ENCODE assay signal across 11 cellular contexts in genomic region chr4:2834001-2834921, GRCh38. TPM values are rescaled to one million over a fixed set of nuclear protein-coding genes. Genes with fewer than 3 reads are reported as not detected.
A peak's percentile ranks its signal among the peaks of the same experiment; 100 is the strongest.
DNase-seq lines count a peak whose midpoint lies in the region; ATAC-seq, FAIRE-seq and TF ChIP-seq lines count a peak whose summit lies in the region.
"Had no signal": no experiment of that assay in that cellular context is flagged by ENCODE, and none has a peak within 500 bp of the region (broad histone marks: within the 10 kb centered on the region; RNA-seq: fewer than 3 reads in every experiment).

No MANE protein-coding gene starts in this region.

- no peak for FAIRE-seq in GM12892 (lab: Jason Lieb, UNC)

- DNase-seq in GM12892 (ENCODE audit: insufficient read length) = peak; percentile 13
- DNase-seq in OCI-LY7 (ENCODE audit: low spot score) = no peak
- peak; percentile 11 for DNase-seq in left ventricle myocardium inferior
- peak; percentile 73 for DNase-seq in posterior vena cava (ENCODE audit: low spot score)
- no peak for DNase-seq in KBM-7
- DNase-seq in ACHN = no peak
- DNase-seq: DMS153, NCI-H187, OCI-M1 had no signal

- intact Hi-C loops in OCI-LY7 (cut with micrococcal nuclease; ENCODE audit: unreplicated experiment) = no loop called here
- intact Hi-C loops in left ventricle myocardium inferior (cut with micrococcal nuclease) = no loop called here
- intact Hi-C loops in posterior vena cava (cut with DNase I) = no loop called here

- H3K27me3 ChIP-seq in left ventricle myocardium inferior (ENCODE audit: low read depth) = no peaks in the 10 kb centered on the region

- H2AFZ ChIP-seq in OCI-LY7 (ENCODE audit: low read length) = no peak overlapping the region

- no peak overlapping the region for H3K27ac ChIP-seq in OCI-LY7 (ENCODE audit: low read depth, low read length, poor library complexity, severe bottlenecking)
- H3K27ac ChIP-seq in left ventricle myocardium inferior (replicated peaks) = peak overlapping the region; percentile 48

- no peak overlapping the region for H3K4me3 ChIP-seq in OCI-LY7 (ENCODE audit: low read depth, low read length, poor library complexity, severe bottlenecking)
- H3K4me3 ChIP-seq in left ventricle myocardium inferior = no peak overlapping the region

- H3K79me2 ChIP-seq in OCI-LY7 (ENCODE audit: insufficient read depth, low read depth, low read length) = no peaks in the 10 kb centered on the region

- H3K4me2 ChIP-seq in OCI-LY7 (ENCODE audit: low read length) = peak overlapping the region; percentile 56

- in situ Hi-C loops in KBM-7 (cut with MboI; ENCODE audit: low pct_unique_long_range_greater_than_20kb, low sequenced_read_pairs) (no loop called here), ACHN (cut with HindIII; ENCODE audit: low pct_ligation_motif_present, low pct_unique_long_range_greater_than_20kb, low sequenced_read_pairs) (no loop called here)

- BruUV-seq in OCI-LY7 (replicated peaks; lab: Mats Ljungman, UMichigan) = no TSS peak

- no peak for TF ChIP-seq POLR2A in GM12892 (IDR thresholded peaks at IDR 0.05; ENCODE audit: low read depth, low read length)

- no peaks in the 10 kb centered on the region for H3K9me2 ChIP-seq in OCI-LY7 (ENCODE audit: insufficient read depth, low read length)

- POLR2A ChIA-PET in OCI-LY7 (lab: Charles Lee) = interaction anchor here (0.9 to 1.7 kb wide), 3 partner anchors 12 to 48 kb away, joined by 3 to 4 read pairs (median 4); no protein-coding TSS in a partner anchor

- peaks cover 59% of the 10 kb centered on the region for H3K4me1 ChIP-seq in OCI-LY7 (ENCODE audit: insufficient read depth, low read length, poor library complexity, severe bottlenecking)
- H3K4me1 ChIP-seq in left ventricle myocardium inferior = peaks cover 42% of the 10 kb centered on the region

- no peaks in the 10 kb centered on the region; the same call in 1 of the 2 replicates for H4K20me1 ChIP-seq in OCI-LY7 (ENCODE audit: insufficient read depth, low read length)

- H3K36me3 ChIP-seq in OCI-LY7 (ENCODE audit: insufficient read depth, low read length) (no peaks in the 10 kb centered on the region), left ventricle myocardium inferior (peaks cover 61% of the 10 kb centered on the region)

- H3K9me3 ChIP-seq in OCI-LY7 (ENCODE audit: low read length) (no peaks in the 10 kb centered on the region), left ventricle myocardium inferior (replicated peaks) (no peaks in the 10 kb centered on the region)

- TF ChIP-seq CTCF in OCI-LY7 (conservative IDR thresholded peaks at IDR 0.05; ENCODE audit: low read length) (no peak), left ventricle myocardium inferior (IDR thresholded peaks at IDR 0.05; ENCODE audit: borderline replicate concordance) (no peak)

- CTCF ChIA-PET in OCI-LY7 (lab: Charles Lee; ENCODE audit: unreplicated experiment) = no interaction called here

- ATAC-seq in HG02763 (IDR thresholded peaks at IDR 0.05; ENCODE audit: unreplicated experiment) (no peak), GM18502 (IDR thresholded peaks at IDR 0.05; ENCODE audit: poor library complexity, unreplicated experiment) (no peak)

RNA-seq across cellular contexts. Expression of gene ADD1, which starts 9.4 kb away (rescaled TPM):
- polyA plus RNA-seq in GM12892 (2012; ENCODE audit: missing spikeins) = 77.1 TPM
- total RNA-seq in OCI-LY7 (2014; rRNA removed; shearing (Covaris generic)) = 77.1 and 85.3 TPM in 2 replicates
- total RNA-seq in OCI-LY7 (2022) (108 TPM in 2 replicates), left ventricle myocardium inferior (212 TPM), posterior vena cava (100 to 1,000 TPM; 297 to 327 TPM)

RNA-seq across cellular contexts. Expression of gene SH3BP2, which starts 41.4 kb away (rescaled TPM):
- 27.8 TPM for polyA plus RNA-seq in GM12892 (2012; ENCODE audit: missing spikeins)
- 6.9 and 10.9 TPM in 2 replicates for total RNA-seq in OCI-LY7 (2014; rRNA removed; shearing (Covaris generic))
- total RNA-seq in OCI-LY7 (2022) (23.8 and 31.6 TPM in 2 replicates), left ventricle myocardium inferior (24.7 TPM), posterior vena cava (10 to 100 TPM; 47.8 to 52.4 TPM)

Comparison
In these comparisons a context has a peak if more than half of its experiments do, and no peak if none do; other contexts are left out.
1. DNase-seq: peak in GM12892 (single experiment), left ventricle myocardium inferior (single experiment) and posterior vena cava (single experiment); none in OCI-LY7 (single experiment), KBM-7 (single experiment) and ACHN (single experiment).